8 cellular contexts compared by ENCODE assay signal in the genomic region with DNA sequence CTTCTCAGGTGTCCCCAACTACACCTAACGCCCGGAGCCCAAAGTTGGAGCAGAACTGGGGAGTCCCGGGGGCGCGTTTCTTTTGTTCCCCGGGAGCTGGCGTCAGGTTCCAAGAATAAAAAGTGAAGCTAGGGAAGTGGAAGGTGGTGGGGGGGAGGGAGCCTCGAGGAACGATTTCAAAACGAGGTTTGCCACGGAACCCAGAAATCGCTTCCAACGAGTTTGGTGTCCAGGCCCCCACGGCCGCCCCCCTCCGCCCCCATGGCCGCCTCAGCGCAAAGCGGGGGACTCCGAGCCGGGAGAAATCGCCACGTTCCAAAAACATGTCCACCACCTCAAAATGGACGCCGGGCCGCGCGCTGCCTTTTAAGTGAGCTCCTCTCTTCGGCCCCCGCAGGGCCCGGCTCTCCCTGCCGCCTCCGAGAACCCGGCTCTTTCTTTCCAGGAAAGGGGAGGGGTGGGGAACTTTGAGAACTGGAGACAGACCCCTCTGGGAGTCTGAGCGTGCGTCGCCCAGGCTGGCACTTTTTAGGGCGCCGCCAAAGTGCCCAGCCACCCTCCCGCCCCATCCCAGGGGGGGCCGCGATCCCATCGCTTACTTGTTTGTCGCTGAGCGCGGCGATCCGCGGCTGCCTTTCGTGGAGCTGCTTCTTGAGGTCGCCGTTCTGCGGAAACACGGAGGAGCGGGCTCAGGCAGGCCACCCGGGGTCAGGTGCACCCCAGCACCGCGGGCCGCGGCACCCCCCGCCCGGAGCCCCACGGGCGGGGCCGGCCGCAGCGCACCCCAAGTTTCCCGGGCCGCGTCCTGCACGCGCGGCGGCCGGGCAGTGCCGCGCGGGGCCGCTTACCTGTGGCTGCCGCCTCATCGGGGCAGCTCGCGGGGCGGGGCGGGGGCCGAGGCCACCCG. TPM values are rescaled to one million over a fixed set of nuclear protein-coding genes. Genes with fewer than 3 reads are reported as not detected.
DNase-seq lines count a peak whose midpoint lies in the region; ATAC-seq and TF ChIP-seq lines count a peak whose summit lies in the region.

No MANE protein-coding gene starts in this region.

- H3K9me3 ChIP-seq in SU-DHL-6 (ENCODE audit: insufficient read depth, low read length) (no peaks in the 10 kb centered on the region), left ventricle myocardium inferior (replicated peaks) (no peaks in the 10 kb centered on the region)

- H3K27me3 Mint-ChIP-seq in stimulated activated naive B cell treated with anti-CD40 and anti-IgM and Interleukin-4, amounts not matched to agents 10 μg/mL and 1 μg/mL and 100 μg/mL, for 72 hours = peaks cover 64 to 71% of the 10 kb centered on the region in 2 donors

- H3F3A ChIP-seq in SU-DHL-6 (ENCODE audit: insufficient read depth) = no peaks in the 10 kb centered on the region

- intact Hi-C loops in left ventricle myocardium inferior (cut with micrococcal nuclease) = no loop called here

- no peaks in the 10 kb centered on the region for H3K9me2 ChIP-seq in SU-DHL-6 (replicated peaks; ENCODE audit: insufficient read depth, low read length)

- H4K20me1 ChIP-seq in SU-DHL-6 (ENCODE audit: low read depth, low read length) = no peaks in the 10 kb centered on the region

- peak; percentile 56 for DNase-seq in DMS53 (lab: John Stamatoyannopoulos, UW)
- DNase-seq in DMS53 treated with DMSO at 0.1 percent for 48 hours (lab: John Stamatoyannopoulos, UW; ENCODE audit: unreplicated experiment) = no peak
- DNase-seq in left ventricle myocardium inferior = no peak
- no peak for DNase-seq in stimulated activated naive B cell treated with anti-CD40 and anti-IgM and Interleukin-4, amounts not matched to agents 10 μg/mL and 1 μg/mL and 100 μg/mL, for 72 hours
- DNase-seq in RPMI8226 = no peak
- DNase-seq in left lobe of liver (ENCODE audit: low spot score) = no peak

- peak overlapping the region; percentile 85 for H3K9ac ChIP-seq in SU-DHL-6 (ENCODE audit: low read length)

- no peak for ATAC-seq in stimulated activated naive B cell treated with anti-CD40 and anti-IgM and Interleukin-4, amounts not matched to agents 10 μg/mL and 1 μg/mL and 100 μg/mL, for 72 hours (replicated peaks)
- ATAC-seq in left lobe of liver (no peak), HG02885 (IDR thresholded peaks at IDR 0.05; ENCODE audit: poor library complexity, unreplicated experiment) (no peak)

- no peaks in the 10 kb centered on the region for H3K36me3 ChIP-seq in SU-DHL-6 (ENCODE audit: low read length)
- H3K36me3 ChIP-seq in left ventricle myocardium inferior = no peaks in the 10 kb centered on the region

- H3K4me3 Mint-ChIP-seq in stimulated activated naive B cell treated with anti-CD40 and anti-IgM and Interleukin-4, amounts not matched to agents 10 μg/mL and 1 μg/mL and 100 μg/mL, for 72 hours = peak overlapping the region; percentile 29 to 70

- H3K4me1 Mint-ChIP-seq in stimulated activated naive B cell treated with anti-CD40 and anti-IgM and Interleukin-4, amounts not matched to agents 10 μg/mL and 1 μg/mL and 100 μg/mL, for 72 hours = peaks cover 7 to 16% of the 10 kb centered on the region in 2 donors

- TF ChIP-seq CTCF in SU-DHL-6 (IDR thresholded peaks at IDR 0.05; ENCODE audit: insufficient read depth, low read length, poor library complexity, severe bottlenecking) = no peak
- TF ChIP-seq CTCF in left ventricle myocardium inferior (IDR thresholded peaks at IDR 0.05; ENCODE audit: borderline replicate concordance) = no peak

- no peak overlapping the region for H3K4me3 ChIP-seq in SU-DHL-6 (ENCODE audit: insufficient read depth, low read length, poor library complexity, severe bottlenecking)
- peak overlapping the region; percentile 69 for H3K4me3 ChIP-seq in left ventricle myocardium inferior

- no peaks in the 10 kb centered on the region for H3K9me3 Mint-ChIP-seq in stimulated activated naive B cell treated with anti-CD40 and anti-IgM and Interleukin-4, amounts not matched to agents 10 μg/mL and 1 μg/mL and 100 μg/mL, for 72 hours

- H3K27ac Mint-ChIP-seq in stimulated activated naive B cell treated with anti-CD40 and anti-IgM and Interleukin-4, amounts not matched to agents 10 μg/mL and 1 μg/mL and 100 μg/mL, for 72 hours = no peak overlapping the region

- H3K36me3 Mint-ChIP-seq in stimulated activated naive B cell treated with anti-CD40 and anti-IgM and Interleukin-4, amounts not matched to agents 10 μg/mL and 1 μg/mL and 100 μg/mL, for 72 hours = peaks cover 3 to 5% of the 10 kb centered on the region in 2 donors

- H2AFZ ChIP-seq in SU-DHL-6 (ENCODE audit: low read depth, low read length, severe bottlenecking) = no peak overlapping the region

- H3K27ac ChIP-seq in SU-DHL-6 (ENCODE audit: low read depth, low read length) (no peak overlapping the region), left ventricle myocardium inferior (replicated peaks) (no peak overlapping the region)

- H3K27me3 ChIP-seq in SU-DHL-6 (ENCODE audit: low read length) = no peaks in the 10 kb centered on the region
- peaks cover 96% of the 10 kb centered on the region for H3K27me3 ChIP-seq in left ventricle myocardium inferior (ENCODE audit: low read depth)

- peak overlapping the region; percentile 47 for H3K4me2 ChIP-seq in SU-DHL-6 (ENCODE audit: low read depth, low read length, poor library complexity, severe bottlenecking)

- H3K79me2 ChIP-seq in SU-DHL-6 (ENCODE audit: insufficient read depth, low read length) = 0 out of 2 replicates have a peak, but pooled peaks cover 8% of the 10 kb centered on the region

- peaks cover 44% of the 10 kb centered on the region for H3K4me1 ChIP-seq in left ventricle myocardium inferior

RNA-seq across cellular contexts. Expression of a gene that starts 1.6 kb away (rescaled TPM):
- 0.69 TPM for total RNA-seq in left ventricle myocardium inferior
- total RNA-seq in left lobe of liver = not detected
